In the genomic region with DNA sequence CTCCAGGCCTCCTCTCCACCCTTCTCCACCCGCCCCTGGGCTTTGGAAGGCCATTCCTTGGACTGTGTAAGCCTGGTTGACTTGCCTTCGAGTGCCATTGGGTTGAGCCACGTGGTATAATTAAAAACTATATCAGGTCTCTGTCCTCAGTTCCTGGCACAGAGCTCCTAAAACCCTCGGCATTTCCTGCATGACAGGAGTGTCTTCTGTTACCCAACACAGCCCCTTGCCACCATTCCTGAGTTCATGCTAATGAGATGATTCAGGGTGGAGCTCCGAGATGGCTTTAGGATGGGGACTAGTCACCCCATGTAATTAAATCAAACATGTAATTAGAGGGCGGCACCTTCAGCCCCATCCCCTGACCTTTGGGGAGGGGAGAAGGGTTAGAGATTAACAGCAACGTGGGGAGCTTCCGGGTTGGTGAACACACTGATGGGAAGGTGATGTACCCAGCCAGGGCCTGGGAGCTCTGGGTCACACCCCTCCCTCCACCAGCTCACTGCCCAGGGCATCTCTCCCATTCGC, we compare ENCODE assay signal across 18 cellular contexts.
"Had no signal": no experiment of that assay in that cellular context is flagged by ENCODE, and none has a peak within 500 bp of the region (broad histone marks: within the 10 kb centered on the region; RNA-seq: fewer than 3 reads in every experiment).

No MANE protein-coding gene starts in this region.

- FAIRE-seq: urothelium cell line had no signal

- H3K4me3 ChIP-seq: cardiac muscle cell, gastrocnemius medialis, thoracic aorta had no signal

- H3K9me3 ChIP-seq: gastrocnemius medialis, thoracic aorta had no signal

- H3K27ac ChIP-seq: cardiac muscle cell, gastrocnemius medialis, parathyroid adenoma, thoracic aorta, WERI-Rb-1 had no signal

- H3K9ac ChIP-seq: parathyroid adenoma had no signal

- H3K9me3 Mint-ChIP-seq: activated naive CD8-positive, alpha-beta T cell treated with anti-CD3 and anti-CD28 coated beads for 36 hours; activated T-helper 17 cell treated with anti-CD3 and anti-CD28 coated beads, Interleukin-2, amount 50 U/mL, for 72 hours; naive B cell; stimulated activated naive B cell treated with anti-CD40 and anti-IgM and Interleukin-4, amounts not matched to agents 10 μg/mL and 1 μg/mL and 100 μg/mL, for 72 hours had no signal

- H3K27ac Mint-ChIP-seq: activated naive CD8-positive, alpha-beta T cell treated with anti-CD3 and anti-CD28 coated beads for 36 hours; activated T-helper 17 cell treated with anti-CD3 and anti-CD28 coated beads, Interleukin-2, amount 50 U/mL, for 72 hours; endodermal cell; stimulated activated naive B cell treated with anti-CD40 and anti-IgM and Interleukin-4, amounts not matched to agents 10 μg/mL and 1 μg/mL and 100 μg/mL, for 72 hours; T-helper 17 cell had no signal

- H3K27me3 ChIP-seq: cardiac muscle cell, gastrocnemius medialis had no signal

- H3K79me2 ChIP-seq: parathyroid adenoma had no signal

- DNase-seq: activated CD4-positive, alpha-beta T cell treated with anti-CD3 and anti-CD28 coated beads, Interleukin-2, amount 50 U/mL, for 4 hours; activated naive CD4-positive, alpha-beta T cell; activated naive CD8-positive, alpha-beta T cell treated with anti-CD3 and anti-CD28 coated beads for 36 hours; activated T-cell treated with anti-CD3 and anti-CD28 coated beads, Interleukin-2, amount 50 U/mL, for 1 hour; amniotic stem cell; endodermal cell; erythroblast; gastrocnemius medialis; left ventricle myocardium superior; naive B cell; stimulated activated naive B cell treated with anti-CD40 and anti-IgM and Interleukin-4, amounts not matched to agents 10 μg/mL and 1 μg/mL and 100 μg/mL, for 72 hours; T-helper 17 cell; WERI-Rb-1 had no signal

- H3K36me3 Mint-ChIP-seq: activated naive CD8-positive, alpha-beta T cell treated with anti-CD3 and anti-CD28 coated beads for 36 hours; naive B cell; stimulated activated naive B cell treated with anti-CD40 and anti-IgM and Interleukin-4, amounts not matched to agents 10 μg/mL and 1 μg/mL and 100 μg/mL, for 72 hours had no signal

- H3K36me3 ChIP-seq: cardiac muscle cell, gastrocnemius medialis, thoracic aorta, WERI-Rb-1 had no signal

- H3K4me3 Mint-ChIP-seq: activated naive CD8-positive, alpha-beta T cell treated with anti-CD3 and anti-CD28 coated beads for 36 hours; activated T-helper 17 cell treated with anti-CD3 and anti-CD28 coated beads, Interleukin-2, amount 50 U/mL, for 72 hours; endodermal cell; stimulated activated naive B cell treated with anti-CD40 and anti-IgM and Interleukin-4, amounts not matched to agents 10 μg/mL and 1 μg/mL and 100 μg/mL, for 72 hours; T-helper 17 cell had no signal

- H3K4me1 Mint-ChIP-seq: activated naive CD8-positive, alpha-beta T cell treated with anti-CD3 and anti-CD28 coated beads for 36 hours; activated T-helper 17 cell treated with anti-CD3 and anti-CD28 coated beads, Interleukin-2, amount 50 U/mL, for 72 hours; endodermal cell had no signal
